1 cellular context compared by ENCODE assay signal in the genomic region with DNA sequence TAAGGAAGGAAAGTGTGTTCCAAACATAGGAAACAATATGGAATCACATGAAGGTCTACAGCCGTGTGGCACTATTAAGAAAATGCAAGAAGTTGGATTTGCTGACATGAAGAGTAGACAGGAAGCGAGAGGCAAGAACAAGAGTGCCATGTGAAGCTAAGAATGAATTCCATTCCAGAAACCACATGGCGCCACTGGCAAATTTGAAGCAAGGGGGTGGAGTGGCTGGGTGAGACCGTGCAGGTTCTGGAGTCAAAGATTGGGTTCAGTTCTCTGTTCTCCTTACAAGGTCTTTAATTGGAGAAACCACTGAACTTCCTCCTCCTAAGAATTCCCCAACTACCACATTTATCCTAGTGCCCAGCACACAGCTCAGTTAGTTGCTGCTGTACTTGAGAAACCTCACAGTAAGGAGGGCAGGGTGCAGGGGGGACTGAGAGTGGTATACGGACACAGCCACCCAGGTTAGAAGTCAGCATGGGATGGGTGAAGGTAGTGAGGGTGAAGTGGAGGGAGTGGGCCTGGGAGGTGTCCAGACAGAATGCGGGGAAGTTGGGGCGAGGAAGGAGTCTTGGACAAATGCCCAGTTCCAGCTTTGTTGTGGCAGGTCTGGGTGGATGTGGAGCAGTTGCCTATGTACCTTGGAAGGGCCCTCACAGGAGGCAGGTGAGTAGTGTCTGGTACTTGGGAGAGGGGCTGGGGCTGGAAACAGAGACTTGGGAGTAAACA.
TF ChIP-seq lines count a peak whose summit lies in the region.

No MANE protein-coding gene starts in this region.

TF ChIP-seq in GM23338, 12 proteins besides CTCF, POLR2A, EP300 and RAD21 (continued from another document):
- TF ChIP-seq, protein P1, sequence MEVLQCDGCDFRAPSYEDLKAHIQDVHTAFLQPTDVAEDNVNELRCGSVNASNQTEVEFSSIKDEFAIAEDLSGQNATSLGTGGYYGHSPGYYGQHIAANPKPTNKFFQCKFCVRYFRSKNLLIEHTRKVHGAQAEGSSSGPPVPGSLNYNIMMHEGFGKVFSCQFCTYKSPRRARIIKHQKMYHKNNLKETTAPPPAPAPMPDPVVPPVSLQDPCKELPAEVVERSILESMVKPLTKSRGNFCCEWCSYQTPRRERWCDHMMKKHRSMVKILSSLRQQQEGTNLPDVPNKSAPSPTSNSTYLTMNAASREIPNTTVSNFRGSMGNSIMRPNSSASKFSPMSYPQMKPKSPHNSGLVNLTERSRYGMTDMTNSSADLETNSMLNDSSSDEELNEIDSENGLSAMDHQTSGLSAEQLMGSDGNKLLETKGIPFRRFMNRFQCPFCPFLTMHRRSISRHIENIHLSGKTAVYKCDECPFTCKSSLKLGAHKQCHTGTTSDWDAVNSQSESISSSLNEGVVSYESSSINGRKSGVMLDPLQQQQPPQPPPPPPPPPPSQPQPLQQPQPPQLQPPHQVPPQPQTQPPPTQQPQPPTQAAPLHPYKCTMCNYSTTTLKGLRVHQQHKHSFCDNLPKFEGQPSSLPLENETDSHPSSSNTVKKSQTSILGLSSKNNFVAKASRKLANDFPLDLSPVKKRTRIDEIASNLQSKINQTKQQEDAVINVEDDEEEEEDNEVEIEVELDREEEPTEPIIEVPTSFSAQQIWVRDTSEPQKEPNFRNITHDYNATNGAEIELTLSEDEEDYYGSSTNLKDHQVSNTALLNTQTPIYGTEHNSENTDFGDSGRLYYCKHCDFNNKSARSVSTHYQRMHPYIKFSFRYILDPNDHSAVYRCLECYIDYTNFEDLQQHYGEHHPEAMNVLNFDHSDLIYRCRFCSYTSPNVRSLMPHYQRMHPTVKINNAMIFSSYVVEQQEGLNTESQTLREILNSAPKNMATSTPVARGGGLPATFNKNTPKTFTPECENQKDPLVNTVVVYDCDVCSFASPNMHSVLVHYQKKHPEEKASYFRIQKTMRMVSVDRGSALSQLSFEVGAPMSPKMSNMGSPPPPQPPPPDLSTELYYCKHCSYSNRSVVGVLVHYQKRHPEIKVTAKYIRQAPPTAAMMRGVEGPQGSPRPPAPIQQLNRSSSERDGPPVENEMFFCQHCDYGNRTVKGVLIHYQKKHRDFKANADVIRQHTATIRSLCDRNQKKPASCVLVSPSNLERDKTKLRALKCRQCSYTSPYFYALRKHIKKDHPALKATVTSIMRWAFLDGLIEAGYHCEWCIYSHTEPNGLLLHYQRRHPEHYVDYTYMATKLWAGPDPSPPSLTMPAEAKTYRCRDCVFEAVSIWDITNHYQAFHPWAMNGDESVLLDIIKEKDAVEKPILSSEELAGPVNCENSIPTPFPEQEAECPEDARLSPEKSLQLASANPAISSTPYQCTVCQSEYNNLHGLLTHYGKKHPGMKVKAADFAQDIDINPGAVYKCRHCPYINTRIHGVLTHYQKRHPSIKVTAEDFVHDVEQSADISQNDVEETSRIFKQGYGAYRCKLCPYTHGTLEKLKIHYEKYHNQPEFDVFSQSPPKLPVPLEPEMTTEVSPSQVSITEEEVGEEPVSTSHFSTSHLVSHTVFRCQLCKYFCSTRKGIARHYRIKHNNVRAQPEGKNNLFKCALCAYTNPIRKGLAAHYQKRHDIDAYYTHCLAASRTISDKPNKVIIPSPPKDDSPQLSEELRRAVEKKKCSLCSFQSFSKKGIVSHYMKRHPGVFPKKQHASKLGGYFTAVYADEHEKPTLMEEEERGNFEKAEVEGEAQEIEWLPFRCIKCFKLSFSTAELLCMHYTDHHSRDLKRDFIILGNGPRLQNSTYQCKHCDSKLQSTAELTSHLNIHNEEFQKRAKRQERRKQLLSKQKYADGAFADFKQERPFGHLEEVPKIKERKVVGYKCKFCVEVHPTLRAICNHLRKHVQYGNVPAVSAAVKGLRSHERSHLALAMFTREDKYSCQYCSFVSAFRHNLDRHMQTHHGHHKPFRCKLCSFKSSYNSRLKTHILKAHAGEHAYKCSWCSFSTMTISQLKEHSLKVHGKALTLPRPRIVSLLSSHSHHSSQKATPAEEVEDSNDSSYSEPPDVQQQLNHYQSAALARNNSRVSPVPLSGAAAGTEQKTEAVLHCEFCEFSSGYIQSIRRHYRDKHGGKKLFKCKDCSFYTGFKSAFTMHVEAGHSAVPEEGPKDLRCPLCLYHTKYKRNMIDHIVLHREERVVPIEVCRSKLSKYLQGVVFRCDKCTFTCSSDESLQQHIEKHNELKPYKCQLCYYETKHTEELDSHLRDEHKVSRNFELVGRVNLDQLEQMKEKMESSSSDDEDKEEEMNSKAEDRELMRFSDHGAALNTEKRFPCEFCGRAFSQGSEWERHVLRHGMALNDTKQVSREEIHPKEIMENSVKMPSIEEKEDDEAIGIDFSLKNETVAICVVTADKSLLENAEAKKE (CRISPR knock-in tag; IDR thresholded peaks at IDR 0.05) = no peak
- TF ChIP-seq NANOG (IDR thresholded peaks at IDR 0.05; ENCODE audit: borderline replicate concordance) (no peak), EZH2 (IDR thresholded peaks at IDR 0.05; ENCODE audit: low read depth, unreplicated experiment) (no peak), STAT1 (IDR thresholded peaks at IDR 0.05; ENCODE audit: unreplicated experiment) (no peak)
